ENCODE assay signal across 8 cellular contexts in genomic region chr2:73111300-73112025, GRCh38. TPM values are rescaled to one million over a fixed set of nuclear protein-coding genes. Genes with fewer than 3 reads are reported as not detected.
A peak's percentile ranks its signal among the peaks of the same experiment; 100 is the strongest.
DNase-seq lines count a peak whose midpoint lies in the region; ATAC-seq and TF ChIP-seq lines count a peak whose summit lies in the region.

No MANE protein-coding gene starts in this region.

- no peaks in the 10 kb centered on the region for H3K9me3 ChIP-seq in upper lobe of right lung

- peak overlapping the region; percentile 59 for H3K27ac Mint-ChIP-seq in activated CD4-positive, alpha-beta T cell treated with anti-CD3 and anti-CD28 coated beads, Interleukin-2, amount 10 ng/mL, durations not matched to agents 24 days and 14 days

- no peaks in the 10 kb centered on the region for H3K9me3 Mint-ChIP-seq in activated CD4-positive, alpha-beta T cell treated with anti-CD3 and anti-CD28 coated beads, Interleukin-2, amount 10 ng/mL, durations not matched to agents 24 days and 14 days

- no peaks in the 10 kb centered on the region for H3K36me3 Mint-ChIP-seq in activated CD4-positive, alpha-beta T cell treated with anti-CD3 and anti-CD28 coated beads, Interleukin-2, amount 10 ng/mL, durations not matched to agents 24 days and 14 days (ENCODE audit: low read depth)

- peaks cover 31% of the 10 kb centered on the region for H3K4me1 Mint-ChIP-seq in activated CD4-positive, alpha-beta T cell treated with anti-CD3 and anti-CD28 coated beads, Interleukin-2, amount 10 ng/mL, durations not matched to agents 24 days and 14 days

- H3K27me3 ChIP-seq in upper lobe of right lung, result no peaks in the 10 kb centered on the region

- peaks cover 23% of the 10 kb centered on the region for H3K4me1 ChIP-seq in upper lobe of right lung

- peak overlapping the region; percentile 86 for H3K4me3 ChIP-seq in upper lobe of right lung

- intact Hi-C loops in activated CD4-positive, alpha-beta T cell treated with anti-CD3 and anti-CD28 coated beads, Interleukin-2, amount 10 ng/mL, durations not matched to agents 24 days and 14 days (cut with micrococcal nuclease), result loop anchor here (5.0 kb wide), 1 partner anchor 121 kb away; the partner anchor contains the start of genes CCT7 and PRADC1
- intact Hi-C loops in upper lobe of right lung (cut with DNase I), result no loop called here

- H3K4me3 Mint-ChIP-seq in activated CD4-positive, alpha-beta T cell treated with anti-CD3 and anti-CD28 coated beads, Interleukin-2, amount 10 ng/mL, durations not matched to agents 24 days and 14 days, result peak overlapping the region; percentile 88

- H3K27me3 Mint-ChIP-seq in activated CD4-positive, alpha-beta T cell treated with anti-CD3 and anti-CD28 coated beads, Interleukin-2, amount 10 ng/mL, durations not matched to agents 24 days and 14 days, result peaks cover 7% of the 10 kb centered on the region

- DNase-seq in activated CD4-positive, alpha-beta T cell treated with anti-CD3 and anti-CD28 coated beads, Interleukin-2, amount 10 ng/mL, durations not matched to agents 24 days and 14 days, result peak; percentile 74
- DNase-seq in activated CD4-positive, alpha-beta T cell treated with anti-CD3 and anti-CD28 coated beads, Interleukin-2, amount 50 U/mL, for 4 hours, result no peak
- DNase-seq in SW480 (ENCODE audit: low spot score) (peak; percentile 50), ecto neural progenitor cell (ENCODE audit: low spot score) (peak; percentile 63), mesenteric fat pad (ENCODE audit: low spot score) (peak; percentile 73), upper lobe of right lung (peak; percentile 70), NCI-H2196 treated with DMSO at 0.1 percent for 48 hours (lab: John Stamatoyannopoulos, UW; ENCODE audit: unreplicated experiment) (no peak)

- peak overlapping the region; percentile 70 for H3K27ac ChIP-seq in upper lobe of right lung

- peak; percentile 38 for ATAC-seq in upper lobe of right lung
- no peak for ATAC-seq in HG03457 (IDR thresholded peaks at IDR 0.05; ENCODE audit: unreplicated experiment)

- H3K36me3 ChIP-seq in upper lobe of right lung, result no peaks in the 10 kb centered on the region

- TF ChIP-seq CTCF in upper lobe of right lung (IDR thresholded peaks at IDR 0.05), result no peak

RNA-seq across cellular contexts. Expression of gene RAB11FIP5, which starts 1.3 kb away (rescaled TPM):
- 13.4 and 13.8 TPM in 2 replicates for total RNA-seq in activated CD4-positive, alpha-beta T cell treated with anti-CD3 and anti-CD28 coated beads, Interleukin-2, amount 10 ng/mL, durations not matched to agents 24 days and 14 days
- total RNA-seq in mesenteric fat pad, result 28.1 TPM
- 28.8 TPM for total RNA-seq in upper lobe of right lung

RNA-seq across cellular contexts. Expression of gene SFXN5, which starts 40.0 kb away (rescaled TPM):
- 11.6 and 14.1 TPM in 2 replicates for total RNA-seq in activated CD4-positive, alpha-beta T cell treated with anti-CD3 and anti-CD28 coated beads, Interleukin-2, amount 10 ng/mL, durations not matched to agents 24 days and 14 days
- 11.7 TPM for total RNA-seq in mesenteric fat pad
- total RNA-seq in upper lobe of right lung, result 13.1 TPM

Comparison
In these comparisons a context has a peak if more than half of its experiments do, and no peak if none do; other contexts are left out.
1. DNase-seq: peak in activated CD4-positive, alpha-beta T cell treated with anti-CD3 and anti-CD28 coated beads, Interleukin-2, amount 10 ng/mL, durations not matched to agents 24 days and 14 days (single experiment), SW480 (single experiment), ecto neural progenitor cell (single experiment), mesenteric fat pad (single experiment) and upper lobe of right lung (single experiment); none in activated CD4-positive, alpha-beta T cell treated with anti-CD3 and anti-CD28 coated beads, Interleukin-2, amount 50 U/mL, for 4 hours (0 of 2) and NCI-H2196 treated with DMSO at 0.1 percent for 48 hours (single experiment).